Comparison of ENCODE assay signal across 1 cellular context in the genomic region with DNA sequence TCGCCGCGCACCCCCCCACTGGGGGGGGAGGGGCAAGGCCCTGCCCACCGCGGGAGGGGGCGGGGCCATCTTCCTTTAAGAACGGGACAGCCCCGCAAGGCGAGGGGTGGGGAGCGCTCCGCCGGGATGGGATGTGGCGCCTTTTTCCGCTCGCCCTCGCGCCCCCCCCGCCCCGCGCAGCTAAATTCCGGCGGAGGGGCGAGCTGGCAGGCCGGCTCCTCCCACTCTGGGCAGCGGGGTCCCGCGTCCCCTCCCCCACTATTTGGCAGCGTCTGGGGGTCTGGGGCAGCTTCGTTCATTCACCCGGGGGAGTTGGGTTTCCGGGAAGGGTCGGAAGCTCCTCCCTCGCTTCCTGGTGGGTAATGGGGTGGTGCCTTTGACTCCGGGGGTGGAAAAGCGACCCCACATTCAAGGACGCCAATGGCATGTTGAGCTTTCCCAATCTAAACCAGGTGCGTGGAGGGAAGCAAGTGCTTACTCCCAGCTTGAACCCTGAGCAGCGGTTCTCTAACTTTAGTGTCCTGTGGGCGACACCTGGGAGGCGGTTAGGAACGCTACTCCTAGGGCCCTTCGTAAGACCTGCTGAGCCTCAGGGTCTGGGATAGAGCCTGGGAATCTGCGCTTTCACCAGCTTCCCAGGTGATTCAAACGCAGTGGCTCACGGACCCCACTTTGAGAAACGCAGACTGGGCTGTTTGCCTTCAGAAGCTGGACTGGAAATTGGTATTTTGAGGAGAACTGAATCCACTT.
TF ChIP-seq lines count a peak whose summit lies in the region.

No MANE protein-coding gene starts in this region.

TF ChIP-seq in HepG2, 621 proteins besides CTCF, POLR2A, EP300 and RAD21 (continued from another document):
- TF ChIP-seq, protein P1, sequence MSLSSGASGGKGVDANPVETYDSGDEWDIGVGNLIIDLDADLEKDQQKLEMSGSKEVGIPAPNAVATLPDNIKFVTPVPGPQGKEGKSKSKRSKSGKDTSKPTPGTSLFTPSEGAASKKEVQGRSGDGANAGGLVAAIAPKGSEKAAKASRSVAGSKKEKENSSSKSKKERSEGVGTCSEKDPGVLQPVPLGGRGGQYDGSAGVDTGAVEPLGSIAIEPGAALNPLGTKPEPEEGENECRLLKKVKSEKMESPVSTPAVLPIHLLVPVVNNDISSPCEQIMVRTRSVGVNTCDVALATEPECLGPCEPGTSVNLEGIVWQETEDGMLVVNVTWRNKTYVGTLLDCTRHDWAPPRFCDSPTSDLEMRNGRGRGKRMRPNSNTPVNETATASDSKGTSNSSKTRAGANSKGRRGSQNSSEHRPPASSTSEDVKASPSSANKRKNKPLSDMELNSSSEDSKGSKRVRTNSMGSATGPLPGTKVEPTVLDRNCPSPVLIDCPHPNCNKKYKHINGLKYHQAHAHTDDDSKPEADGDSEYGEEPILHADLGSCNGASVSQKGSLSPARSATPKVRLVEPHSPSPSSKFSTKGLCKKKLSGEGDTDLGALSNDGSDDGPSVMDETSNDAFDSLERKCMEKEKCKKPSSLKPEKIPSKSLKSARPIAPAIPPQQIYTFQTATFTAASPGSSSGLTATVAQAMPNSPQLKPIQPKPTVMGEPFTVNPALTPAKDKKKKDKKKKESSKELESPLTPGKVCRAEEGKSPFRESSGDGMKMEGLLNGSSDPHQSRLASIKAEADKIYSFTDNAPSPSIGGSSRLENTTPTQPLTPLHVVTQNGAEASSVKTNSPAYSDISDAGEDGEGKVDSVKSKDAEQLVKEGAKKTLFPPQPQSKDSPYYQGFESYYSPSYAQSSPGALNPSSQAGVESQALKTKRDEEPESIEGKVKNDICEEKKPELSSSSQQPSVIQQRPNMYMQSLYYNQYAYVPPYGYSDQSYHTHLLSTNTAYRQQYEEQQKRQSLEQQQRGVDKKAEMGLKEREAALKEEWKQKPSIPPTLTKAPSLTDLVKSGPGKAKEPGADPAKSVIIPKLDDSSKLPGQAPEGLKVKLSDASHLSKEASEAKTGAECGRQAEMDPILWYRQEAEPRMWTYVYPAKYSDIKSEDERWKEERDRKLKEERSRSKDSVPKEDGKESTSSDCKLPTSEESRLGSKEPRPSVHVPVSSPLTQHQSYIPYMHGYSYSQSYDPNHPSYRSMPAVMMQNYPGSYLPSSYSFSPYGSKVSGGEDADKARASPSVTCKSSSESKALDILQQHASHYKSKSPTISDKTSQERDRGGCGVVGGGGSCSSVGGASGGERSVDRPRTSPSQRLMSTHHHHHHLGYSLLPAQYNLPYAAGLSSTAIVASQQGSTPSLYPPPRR (CRISPR knock-in tag; IDR thresholded peaks at IDR 0.05; ENCODE audit: borderline replicate concordance), result peak; percentile 24; the same call in 1 of the 2 replicates
- peak; percentile 81 for TF ChIP-seq SRY (CRISPR knock-in tag; IDR thresholded peaks at IDR 0.05)
- TF ChIP-seq THAP11 (CRISPR knock-in tag; IDR thresholded peaks at IDR 0.05), result peak; percentile 77
- TF ChIP-seq, protein P2, sequence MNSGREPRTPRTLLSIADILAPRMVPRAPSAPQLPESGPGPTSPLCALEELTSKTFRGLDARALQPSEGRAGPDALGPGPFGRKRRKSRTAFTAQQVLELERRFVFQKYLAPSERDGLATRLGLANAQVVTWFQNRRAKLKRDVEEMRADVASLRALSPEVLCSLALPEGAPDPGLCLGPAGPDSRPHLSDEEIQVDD (CRISPR knock-in tag; IDR thresholded peaks at IDR 0.05; ENCODE audit: borderline replicate concordance), result peak; percentile 49; the same call in 1 of the 2 replicates
- 0 out of 2 replicates have a peak, but pooled peaks have one; percentile 22 for TF ChIP-seq SIN3B (IDR thresholded peaks at IDR 0.05; ENCODE audit: low read length)
- TF ChIP-seq TSC22D2 (CRISPR knock-in tag; IDR thresholded peaks at IDR 0.05; ENCODE audit: borderline replicate concordance), result no peak; the same call in 1 of the 2 replicates
- no peak; the same call in 1 of the 2 replicates for TF ChIP-seq KAT7 (CRISPR knock-in tag; IDR thresholded peaks at IDR 0.05; ENCODE audit: borderline replicate concordance)
- TF ChIP-seq, protein P3, sequence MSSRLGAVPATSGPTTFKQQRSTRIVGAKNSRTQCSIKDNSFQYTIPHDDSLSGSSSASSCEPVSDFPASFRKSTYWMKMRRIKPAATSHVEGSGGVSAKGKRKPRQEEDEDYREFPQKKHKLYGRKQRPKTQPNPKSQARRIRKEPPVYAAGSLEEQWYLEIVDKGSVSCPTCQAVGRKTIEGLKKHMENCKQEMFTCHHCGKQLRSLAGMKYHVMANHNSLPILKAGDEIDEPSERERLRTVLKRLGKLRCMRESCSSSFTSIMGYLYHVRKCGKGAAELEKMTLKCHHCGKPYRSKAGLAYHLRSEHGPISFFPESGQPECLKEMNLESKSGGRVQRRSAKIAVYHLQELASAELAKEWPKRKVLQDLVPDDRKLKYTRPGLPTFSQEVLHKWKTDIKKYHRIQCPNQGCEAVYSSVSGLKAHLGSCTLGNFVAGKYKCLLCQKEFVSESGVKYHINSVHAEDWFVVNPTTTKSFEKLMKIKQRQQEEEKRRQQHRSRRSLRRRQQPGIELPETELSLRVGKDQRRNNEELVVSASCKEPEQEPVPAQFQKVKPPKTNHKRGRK (CRISPR knock-in tag; IDR thresholded peaks at IDR 0.05), result no peak
- TF ChIP-seq, protein P4, sequence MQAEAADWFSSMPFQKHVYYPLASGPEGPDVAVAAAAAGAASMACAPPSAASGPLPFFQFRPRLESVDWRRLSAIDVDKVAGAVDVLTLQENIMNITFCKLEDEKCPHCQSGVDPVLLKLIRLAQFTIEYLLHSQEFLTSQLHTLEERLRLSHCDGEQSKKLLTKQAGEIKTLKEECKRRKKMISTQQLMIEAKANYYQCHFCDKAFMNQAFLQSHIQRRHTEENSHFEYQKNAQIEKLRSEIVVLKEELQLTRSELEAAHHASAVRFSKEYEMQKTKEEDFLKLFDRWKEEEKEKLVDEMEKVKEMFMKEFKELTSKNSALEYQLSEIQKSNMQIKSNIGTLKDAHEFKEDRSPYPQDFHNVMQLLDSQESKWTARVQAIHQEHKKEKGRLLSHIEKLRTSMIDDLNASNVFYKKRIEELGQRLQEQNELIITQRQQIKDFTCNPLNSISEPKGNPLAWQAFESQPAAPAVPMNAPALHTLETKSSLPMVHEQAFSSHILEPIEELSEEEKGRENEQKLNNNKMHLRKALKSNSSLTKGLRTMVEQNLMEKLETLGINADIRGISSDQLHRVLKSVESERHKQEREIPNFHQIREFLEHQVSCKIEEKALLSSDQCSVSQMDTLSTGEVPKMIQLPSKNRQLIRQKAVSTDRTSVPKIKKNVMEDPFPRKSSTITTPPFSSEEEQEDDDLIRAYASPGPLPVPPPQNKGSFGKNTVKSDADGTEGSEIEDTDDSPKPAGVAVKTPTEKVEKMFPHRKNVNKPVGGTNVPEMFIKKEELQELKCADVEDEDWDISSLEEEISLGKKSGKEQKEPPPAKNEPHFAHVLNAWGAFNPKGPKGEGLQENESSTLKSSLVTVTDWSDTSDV (CRISPR knock-in tag; IDR thresholded peaks at IDR 0.05), result no peak
- TF ChIP-seq, protein P5, sequence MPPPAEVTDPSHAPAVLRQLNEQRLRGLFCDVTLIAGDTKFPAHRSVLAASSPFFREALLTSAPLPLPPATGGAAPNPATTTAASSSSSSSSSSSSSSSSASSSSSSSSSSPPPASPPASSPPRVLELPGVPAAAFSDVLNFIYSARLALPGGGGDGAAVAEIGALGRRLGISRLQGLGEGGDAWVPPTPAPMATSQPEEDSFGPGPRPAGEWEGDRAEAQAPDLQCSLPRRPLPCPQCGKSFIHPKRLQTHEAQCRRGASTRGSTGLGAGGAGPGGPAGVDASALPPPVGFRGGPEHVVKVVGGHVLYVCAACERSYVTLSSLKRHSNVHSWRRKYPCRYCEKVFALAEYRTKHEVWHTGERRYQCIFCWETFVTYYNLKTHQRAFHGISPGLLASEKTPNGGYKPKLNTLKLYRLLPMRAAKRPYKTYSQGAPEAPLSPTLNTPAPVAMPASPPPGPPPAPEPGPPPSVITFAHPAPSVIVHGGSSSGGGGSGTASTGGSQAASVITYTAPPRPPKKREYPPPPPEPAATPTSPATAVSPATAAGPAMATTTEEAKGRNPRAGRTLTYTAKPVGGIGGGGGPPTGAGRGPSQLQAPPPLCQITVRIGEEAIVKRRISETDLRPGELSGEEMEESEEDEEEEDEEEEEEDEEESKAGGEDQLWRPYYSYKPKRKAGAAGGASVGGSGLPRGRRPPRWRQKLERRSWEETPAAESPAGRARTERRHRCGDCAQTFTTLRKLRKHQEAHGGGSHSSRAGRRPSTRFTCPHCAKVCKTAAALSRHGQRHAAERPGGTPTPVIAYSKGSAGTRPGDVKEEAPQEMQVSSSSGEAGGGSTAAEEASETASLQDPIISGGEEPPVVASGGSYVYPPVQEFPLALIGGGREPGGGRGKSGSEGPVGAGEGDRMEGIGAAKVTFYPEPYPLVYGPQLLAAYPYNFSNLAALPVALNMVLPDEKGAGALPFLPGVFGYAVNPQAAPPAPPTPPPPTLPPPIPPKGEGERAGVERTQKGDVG (CRISPR knock-in tag; IDR thresholded peaks at IDR 0.05; ENCODE audit: borderline replicate concordance), result 0 out of 2 replicates have a peak, but pooled peaks have one; percentile 64
- TF ChIP-seq, protein P6, sequence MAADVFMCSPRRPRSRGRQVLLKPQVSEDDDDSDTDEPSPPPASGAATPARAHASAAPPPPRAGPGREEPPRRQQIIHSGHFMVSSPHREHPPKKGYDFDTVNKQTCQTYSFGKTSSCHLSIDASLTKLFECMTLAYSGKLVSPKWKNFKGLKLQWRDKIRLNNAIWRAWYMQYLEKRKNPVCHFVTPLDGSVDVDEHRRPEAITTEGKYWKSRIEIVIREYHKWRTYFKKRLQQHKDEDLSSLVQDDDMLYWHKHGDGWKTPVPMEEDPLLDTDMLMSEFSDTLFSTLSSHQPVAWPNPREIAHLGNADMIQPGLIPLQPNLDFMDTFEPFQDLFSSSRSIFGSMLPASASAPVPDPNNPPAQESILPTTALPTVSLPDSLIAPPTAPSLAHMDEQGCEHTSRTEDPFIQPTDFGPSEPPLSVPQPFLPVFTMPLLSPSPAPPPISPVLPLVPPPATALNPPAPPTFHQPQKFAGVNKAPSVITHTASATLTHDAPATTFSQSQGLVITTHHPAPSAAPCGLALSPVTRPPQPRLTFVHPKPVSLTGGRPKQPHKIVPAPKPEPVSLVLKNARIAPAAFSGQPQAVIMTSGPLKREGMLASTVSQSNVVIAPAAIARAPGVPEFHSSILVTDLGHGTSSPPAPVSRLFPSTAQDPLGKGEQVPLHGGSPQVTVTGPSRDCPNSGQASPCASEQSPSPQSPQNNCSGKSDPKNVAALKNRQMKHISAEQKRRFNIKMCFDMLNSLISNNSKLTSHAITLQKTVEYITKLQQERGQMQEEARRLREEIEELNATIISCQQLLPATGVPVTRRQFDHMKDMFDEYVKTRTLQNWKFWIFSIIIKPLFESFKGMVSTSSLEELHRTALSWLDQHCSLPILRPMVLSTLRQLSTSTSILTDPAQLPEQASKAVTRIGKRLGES (CRISPR knock-in tag; IDR thresholded peaks at IDR 0.05; ENCODE audit: borderline replicate concordance), result no peak; the same call in 1 of the 2 replicates
- TF ChIP-seq ZNF225 (CRISPR knock-in tag; IDR thresholded peaks at IDR 0.05), result peak; percentile 79
- no peak; the same call in 1 of the 2 replicates for TF ChIP-seq DNMT1 (CRISPR knock-in tag; IDR thresholded peaks at IDR 0.05)
- peak; percentile 78 for TF ChIP-seq U2AF1 (optimal IDR thresholded peaks at IDR 0.05; ENCODE audit: low read depth, low read length)
- peak; percentile 75 for TF ChIP-seq NFKBIZ (CRISPR knock-in tag; IDR thresholded peaks at IDR 0.05)
- no peak for TF ChIP-seq ZNF296 (CRISPR knock-in tag; conservative IDR thresholded peaks at IDR 0.05)
- TF ChIP-seq ZFY (CRISPR knock-in tag; IDR thresholded peaks at IDR 0.05), result no peak; the same call in 1 of the 2 replicates
- TF ChIP-seq ELF1 (CRISPR knock-in tag; IDR thresholded peaks at IDR 0.05), result peak; percentile 78
- no peak for TF ChIP-seq ZNF3 (CRISPR knock-in tag; IDR thresholded peaks at IDR 0.05)
- no peak for TF ChIP-seq SMAD3 (CRISPR knock-in tag; IDR thresholded peaks at IDR 0.05)
- no peak; the same call in 1 of the 2 replicates for TF ChIP-seq KLF12 (CRISPR knock-in tag; IDR thresholded peaks at IDR 0.05; ENCODE audit: borderline replicate concordance)
TF ChIP-seq in HepG2: peak in this region for 315.
